2 cellular contexts compared by ENCODE assay signal in genomic region chr3:8443829-8444791, GRCh38.
TF ChIP-seq lines count a peak whose summit lies in the region.

No MANE protein-coding gene starts in this region.

TF ChIP-seq in A549, 52 proteins besides CTCF, POLR2A, EP300 and RAD21 (continues in another document):
- TF ChIP-seq RNF2 (IDR thresholded peaks at IDR 0.05; ENCODE audit: borderline replicate concordance, low read depth) = no peak
- TF ChIP-seq MAZ (IDR thresholded peaks at IDR 0.05; ENCODE audit: borderline replicate concordance, low read depth, low read length) = no peak
- no peak for TF ChIP-seq HDAC2 (IDR thresholded peaks at IDR 0.05)
- TF ChIP-seq REST (IDR thresholded peaks at IDR 0.05) = peak; percentile 52
- no peak for TF ChIP-seq ESRRA (IDR thresholded peaks at IDR 0.05; ENCODE audit: borderline replicate concordance, low read length)
- TF ChIP-seq TFCP2L1 (CRISPR knock-in tag; IDR thresholded peaks at IDR 0.05) = peak; percentile 95
- 0 out of 2 replicates have a peak, but pooled peaks have one; percentile 57 for TF ChIP-seq EHF (CRISPR knock-in tag; IDR thresholded peaks at IDR 0.05)
- TF ChIP-seq HMGXB4 (CRISPR knock-in tag; IDR thresholded peaks at IDR 0.05; ENCODE audit: borderline replicate concordance) = no peak; the same call in 1 of the 2 replicates
- TF ChIP-seq BCL3 (IDR thresholded peaks at IDR 0.05) = peak; percentile 72; the same call in 1 of the 3 replicates
- TF ChIP-seq POLR2AphosphoS2 (conservative IDR thresholded peaks at IDR 0.05; ENCODE audit: low read length) = no peak
- TF ChIP-seq ZSCAN20 (CRISPR knock-in tag; IDR thresholded peaks at IDR 0.05) = peak; percentile 68; the same call in 1 of the 2 replicates
- TF ChIP-seq CHD2 (IDR thresholded peaks at IDR 0.05; ENCODE audit: low read length, partially characterized antibody) = no peak
- no peak for TF ChIP-seq KDM1A (IDR thresholded peaks at IDR 0.05; ENCODE audit: low read depth)
- peak; percentile 27; the same call in 2 of the 3 replicates for TF ChIP-seq SMC3 (IDR thresholded peaks at IDR 0.05)
- TF ChIP-seq CEBPB (IDR thresholded peaks at IDR 0.05) = peak in 1 of 2 experiments; percentile 78; a peak in 2 of 4 replicates
- TF ChIP-seq HOXB5 (CRISPR knock-in tag; IDR thresholded peaks at IDR 0.05) = no peak; the same call in none of the 2 replicates
- TF ChIP-seq PHF8 (IDR thresholded peaks at IDR 0.05; ENCODE audit: borderline replicate concordance, low read depth) = peak; percentile 52; the same call in 1 of the 2 replicates
- peak; percentile 84 for TF ChIP-seq MAFK (IDR thresholded peaks at IDR 0.05; ENCODE audit: partially characterized antibody)
- no peak for TF ChIP-seq CBX8 (IDR thresholded peaks at IDR 0.05)
- peak; percentile 76 for TF ChIP-seq MYC (IDR thresholded peaks at IDR 0.05; ENCODE audit: borderline replicate concordance, low read length)
- TF ChIP-seq RCOR1 (IDR thresholded peaks at IDR 0.05; ENCODE audit: low read depth, low read length) = no peak
- TF ChIP-seq E2F6 (IDR thresholded peaks at IDR 0.05; ENCODE audit: borderline replicate concordance, low read depth) = peak; percentile 35; the same call in 1 of the 2 replicates
- TF ChIP-seq ZC3H11A (IDR thresholded peaks at IDR 0.05) = no peak
- TF ChIP-seq JUNB (IDR thresholded peaks at IDR 0.05) = peak; percentile 58
- TF ChIP-seq RARB (CRISPR knock-in tag; IDR thresholded peaks at IDR 0.05) = peak; percentile 91
- TF ChIP-seq HOXB13 (CRISPR knock-in tag; IDR thresholded peaks at IDR 0.05; ENCODE audit: low read depth) = peak; percentile 24; the same call in 1 of the 2 replicates
- no peak for TF ChIP-seq KDM5A (IDR thresholded peaks at IDR 0.05)
- no peak for TF ChIP-seq CBX2 (IDR thresholded peaks at IDR 0.05; ENCODE audit: borderline replicate concordance, low read depth)
- peak; percentile 95; the same call in 1 of the 2 replicates for TF ChIP-seq TP53 (CRISPR knock-in tag; IDR thresholded peaks at IDR 0.05)
- TF ChIP-seq HOXA7 (CRISPR knock-in tag; IDR thresholded peaks at IDR 0.05) = peak; percentile 92
- TF ChIP-seq EHMT2 (IDR thresholded peaks at IDR 0.05; ENCODE audit: low read depth) = no peak
- TF ChIP-seq ZFP36 (IDR thresholded peaks at IDR 0.05; ENCODE audit: borderline replicate concordance, partially characterized antibody) = no peak
- no peak for TF ChIP-seq NPAS2 (CRISPR knock-in tag; IDR thresholded peaks at IDR 0.05; ENCODE audit: borderline replicate concordance)

TF ChIP-seq in HepG2, 621 proteins besides CTCF, POLR2A, EP300 and RAD21 (continues in another document):
- TF ChIP-seq SOX5 (CRISPR knock-in tag; IDR thresholded peaks at IDR 0.05; ENCODE audit: borderline replicate concordance) (peak; percentile 92), ZNF687 (CRISPR knock-in tag; IDR thresholded peaks at IDR 0.05) (peak; percentile 49; the same call in 1 of the 2 replicates), ZNF563 (CRISPR knock-in tag; IDR thresholded peaks at IDR 0.05) (peak; percentile 99), ZNF232 (CRISPR knock-in tag; IDR thresholded peaks at IDR 0.05; ENCODE audit: borderline replicate concordance) (peak; percentile 85; the same call in 1 of the 2 replicates), SAP130 (CRISPR knock-in tag; IDR thresholded peaks at IDR 0.05; ENCODE audit: low read depth) (peak; percentile 96), HCFC1 (IDR thresholded peaks at IDR 0.05; ENCODE audit: low read depth, low read length) (no peak), PATZ1 (CRISPR knock-in tag; IDR thresholded peaks at IDR 0.05) (peak; percentile 37; the same call in 1 of the 2 replicates), ZSCAN12 (CRISPR knock-in tag; IDR thresholded peaks at IDR 0.05) (no peak), ZBED4 (CRISPR knock-in tag; IDR thresholded peaks at IDR 0.05; ENCODE audit: borderline replicate concordance) (peak; percentile 77; the same call in 1 of the 2 replicates), ONECUT2 (CRISPR knock-in tag; IDR thresholded peaks at IDR 0.05) (no peak), ARID4A (CRISPR knock-in tag; IDR thresholded peaks at IDR 0.05; ENCODE audit: borderline replicate concordance) (peak; percentile 75; the same call in 1 of the 2 replicates), AHR (CRISPR knock-in tag; IDR thresholded peaks at IDR 0.05) (peak; percentile 84; the same call in 1 of the 2 replicates), THRA (CRISPR knock-in tag; IDR thresholded peaks at IDR 0.05; ENCODE audit: borderline replicate concordance) (peak; percentile 80; the same call in 1 of the 2 replicates), ZC3H13 (CRISPR knock-in tag; IDR thresholded peaks at IDR 0.05) (no peak), TOE1 (CRISPR knock-in tag; IDR thresholded peaks at IDR 0.05) (0 out of 2 replicates have a peak, but pooled peaks have one; percentile 69), HMGA1 (CRISPR knock-in tag; conservative IDR thresholded peaks at IDR 0.05) (no peak), MAFK (conservative IDR thresholded peaks at IDR 0.05 in 1 of 2, IDR thresholded peaks at IDR 0.05 in 1 of 2; ENCODE audit: low read length in 2 of 2) (peak in 1 of 2 experiments; percentile 39; a peak in 1 of 4 replicates), HNF1A (IDR thresholded peaks at IDR 0.05; ENCODE audit: low read depth) (peak; percentile 93), HNF1A (CRISPR knock-in tag; IDR thresholded peaks at IDR 0.05; ENCODE audit: borderline replicate concordance) (peak; percentile 97)
